8 cellular contexts compared by ENCODE assay signal in the genomic region with DNA sequence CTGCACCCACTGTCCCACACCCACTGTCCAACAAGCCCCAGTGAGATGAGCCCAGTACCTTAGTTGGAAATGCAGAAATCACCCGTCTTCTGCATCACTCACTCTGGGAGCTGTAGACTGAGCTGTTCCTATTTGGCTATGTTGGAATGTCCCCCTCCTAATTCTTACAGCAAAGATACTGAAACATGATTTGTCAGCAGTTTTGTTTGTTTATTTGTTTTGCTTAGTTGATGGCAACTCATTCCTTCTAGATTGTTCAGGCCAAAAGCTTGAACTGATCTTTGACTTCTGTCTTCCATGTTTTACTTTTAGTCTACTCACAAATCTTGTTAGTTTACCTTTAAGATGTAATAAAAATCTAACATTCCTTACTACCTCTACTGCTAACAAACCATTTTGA.
"Had no signal": no experiment of that assay in that cellular context is flagged by ENCODE, and none has a peak within 500 bp of the region (broad histone marks: within the 10 kb centered on the region; RNA-seq: fewer than 3 reads in every experiment).

No MANE protein-coding gene starts in this region.

- H3K4me2 ChIP-seq: GM23338, KMS-11 had no signal

- H3K4me1 Mint-ChIP-seq: GM23338, H9 had no signal

- H2AFZ ChIP-seq: GM23338 had no signal

- H3K4me3 ChIP-seq: GM23338 had no signal

- H3K4me3 Mint-ChIP-seq: GM23338, H9 had no signal

- H3K27ac Mint-ChIP-seq: GM23338, H9 had no signal

- ATAC-seq: GM23338 had no signal

- FAIRE-seq: H1, H54, HTR-8/SVneo had no signal

- H3K27ac ChIP-seq: KMS-11 had no signal

- H3K9ac ChIP-seq: KMS-11 had no signal

- DNase-seq: H9, HCEC 1CT, KBM-7 had no signal
